Comparison of ENCODE assay signal across 9 cellular contexts in the genomic region with DNA sequence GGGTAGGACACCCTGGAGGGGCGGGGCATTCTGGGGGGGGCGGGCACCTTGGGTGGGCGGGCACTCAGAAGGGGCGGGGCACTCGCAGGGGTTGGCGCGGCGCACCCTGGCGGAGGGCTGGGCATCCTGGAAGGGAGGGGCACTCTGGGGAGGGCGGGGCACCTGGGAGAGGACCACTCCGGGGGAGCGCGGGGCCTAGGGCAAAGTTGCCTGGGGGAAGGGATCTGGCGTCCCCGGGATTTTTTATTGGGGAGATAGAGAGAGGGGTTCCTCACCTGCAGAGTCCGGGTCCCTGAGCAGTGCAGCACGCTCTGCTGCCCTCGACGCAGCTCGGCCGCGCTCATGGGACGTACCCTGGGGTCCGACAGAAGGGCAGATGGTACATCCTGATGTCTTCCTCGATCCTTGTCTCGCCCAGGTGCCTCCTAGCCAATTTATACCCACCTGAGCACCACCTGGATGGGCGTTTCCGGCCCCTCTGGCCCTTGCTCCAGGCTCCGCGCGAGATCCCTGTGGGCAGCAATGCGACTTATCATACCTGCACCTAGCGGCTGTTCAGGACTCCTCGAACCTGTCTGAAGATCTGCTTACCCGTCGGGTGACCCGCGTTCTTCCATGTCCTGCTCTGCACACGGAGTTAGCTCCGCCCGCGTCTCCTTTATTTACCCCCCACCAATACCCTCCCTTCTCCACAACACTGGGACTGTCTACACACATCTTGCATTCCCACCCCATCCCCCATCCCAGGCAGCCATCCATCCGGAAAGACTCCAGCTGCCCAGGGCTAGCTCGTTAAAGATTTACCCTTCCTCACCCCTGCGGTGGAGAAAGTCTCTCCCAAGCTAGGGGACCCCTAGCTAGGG. TPM values are rescaled to one million over a fixed set of nuclear protein-coding genes. Genes with fewer than 3 reads are reported as not detected.
A peak's percentile ranks its signal among the peaks of the same experiment; 100 is the strongest.
DNase-seq lines count a peak whose midpoint lies in the region; ATAC-seq, FAIRE-seq and TF ChIP-seq lines count a peak whose summit lies in the region.
"Had no signal": no experiment of that assay in that cellular context is flagged by ENCODE, and none has a peak within 500 bp of the region (broad histone marks: within the 10 kb centered on the region; RNA-seq: fewer than 3 reads in every experiment).

A gene (minus strand): TSS at position 633 of the 863 bp plus-strand sequence. CDS start 16 bp downstream, at position 617.

- peaks cover 0 to 11% (median 0%) of the 10 kb centered on the region in 4 donors for H3K4me1 ChIP-seq in right lobe of liver
- H3K4me1 ChIP-seq in suprapubic skin = peaks cover 17% of the 10 kb centered on the region

- H3K36me3 ChIP-seq in right lobe of liver (peaks cover 0 to 4% (median 0%) of the 10 kb centered on the region in 4 donors), suprapubic skin (no peaks in the 10 kb centered on the region)

- H3K4me3 ChIP-seq in right lobe of liver (peak within 1 kb of the TSS; percentile 49 to 69 (median 57)), suprapubic skin (peak within 1 kb of the TSS; percentile 50)

- peak; percentile 82 for DNase-seq in Calu3
- peak; percentile 28 for DNase-seq in NCI-H345 treated with DMSO at 0.1 percent for 48 hours (lab: John Stamatoyannopoulos, UW; ENCODE audit: unreplicated experiment)
- peak; percentile 36 for DNase-seq in cerebellar cortex (ENCODE audit: low spot score)
- DNase-seq in right lobe of liver = peak; percentile 88 to 89 (median 89)
- DNase-seq in suprapubic skin (ENCODE audit: low spot score in 2 of 2) = peak; percentile 66 to 77
- DNase-seq in NCI-H146 treated with DMSO at 0.1 percent for 48 hours (lab: John Stamatoyannopoulos, UW; ENCODE audit: unreplicated experiment) = no peak
- DNase-seq in HTR-8/SVneo (ENCODE audit: insufficient read length, low spot score) = no peak

- H3K9me3 Mint-ChIP-seq in Calu3 (ENCODE audit: low read depth, unreplicated experiment) = peaks cover 5% of the 10 kb centered on the region

- TF ChIP-seq POLR2A in right lobe of liver (IDR thresholded peaks at IDR 0.05) = no peak
- no peak for TF ChIP-seq POLR2A in suprapubic skin (IDR thresholded peaks at IDR 0.05)

- intact Hi-C loops in Calu3 (cut with micrococcal nuclease; ENCODE audit: unreplicated experiment) = no loop called here
- intact Hi-C loops in right lobe of liver (cut with DNase I) = loop anchor here in 1 of 2 donors (5.0 kb wide), 1 partner anchor 188 kb away; no protein-coding TSS in a partner anchor

- no peak for TF ChIP-seq EP300 in suprapubic skin (IDR thresholded peaks at IDR 0.05)

- H3K27me3 Mint-ChIP-seq in Calu3 (ENCODE audit: unreplicated experiment) = no peaks in the 10 kb centered on the region

- peak; percentile 89 to 92 (median 90) for ATAC-seq in right lobe of liver
- no peak for ATAC-seq in HG02798 (IDR thresholded peaks at IDR 0.05; ENCODE audit: poor library complexity, unreplicated experiment)

- H3K27me3 ChIP-seq in right lobe of liver (no peaks in the 10 kb centered on the region), suprapubic skin (peaks cover 15% of the 10 kb centered on the region)

- no peak for TF ChIP-seq CTCF in Calu3 (IDR thresholded peaks at IDR 0.05; ENCODE audit: unreplicated experiment)
- peak in 1 of 4 donors; percentile 14 for TF ChIP-seq CTCF in right lobe of liver (IDR thresholded peaks at IDR 0.05)
- TF ChIP-seq CTCF in suprapubic skin (IDR thresholded peaks at IDR 0.05) = no peak

- H3K4me3 Mint-ChIP-seq in Calu3 (ENCODE audit: low read depth, unreplicated experiment) = peak within 1 kb of the TSS; percentile 81

- peaks cover 26% of the 10 kb centered on the region for H3K4me1 Mint-ChIP-seq in Calu3 (ENCODE audit: low read depth, unreplicated experiment)

- H3K36me3 Mint-ChIP-seq in Calu3 (ENCODE audit: insufficient read depth, unreplicated experiment) = peaks cover 27% of the 10 kb centered on the region

- H3K27ac Mint-ChIP-seq in Calu3 (ENCODE audit: unreplicated experiment) = peak within 1 kb of the TSS; percentile 76

- BruUV-seq in Calu3 (replicated peaks; lab: Mats Ljungman, UMichigan) = no TSS peak

- no peak for FAIRE-seq in HTR-8/SVneo (lab: Jason Lieb, UNC)

- WGBS in right lobe of liver (ENCODE audit: insufficient coverage, low coverage, low lambda C conversion rate, missing lambda C conversion rate) = 23% methylated on average over 14 of the region's 45 CpGs
- 36% methylated on average over 35 of the region's 45 CpGs for WGBS in suprapubic skin

- CTCF ChIA-PET in Calu3 (lab: Charles Lee) = interaction anchor here (1.3 to 1.8 kb wide), 3 partner anchors 9 to 19 kb away, joined by 6 to 15 read pairs (median 14); no protein-coding TSS in a partner anchor

- H3K9me3 ChIP-seq in right lobe of liver (no peaks in the 10 kb centered on the region), suprapubic skin (no peaks in the 10 kb centered on the region)

- H3K27ac ChIP-seq in right lobe of liver = peak within 1 kb of the TSS in 1 of 3 donors; percentile 29
- H3K27ac ChIP-seq in suprapubic skin = no peak within 1 kb of the TSS

RNA-seq across cellular contexts. Expression of the gene that starts here (rescaled TPM):
- total RNA-seq in Calu3 (2022) (52.3 and 54.0 TPM in 2 replicates), right lobe of liver (10 to 100 TPM in 5 of 6 experiments, 1 to 10 TPM in 1; 3.1 to 24.3 (median 14.2) TPM), suprapubic skin (1 to 10 TPM; 1.1 to 3.1 (median 2.1) TPM)
- total RNA-seq: fibroblast of lung had no signal

Comparison
In these comparisons a context has a peak if more than half of its experiments do, and no peak if none do; other contexts are left out.
1. DNase-seq: peak in Calu3 (single experiment), NCI-H345 treated with DMSO at 0.1 percent for 48 hours (single experiment), cerebellar cortex (single experiment), right lobe of liver (3 of 3) and suprapubic skin (2 of 2); none in NCI-H146 treated with DMSO at 0.1 percent for 48 hours (single experiment) and HTR-8/SVneo (single experiment).